ENCODE assay signal across 8 cellular contexts in genomic region chr2:197152451-197153228, GRCh38.
DNase-seq lines count a peak whose midpoint lies in the region; ATAC-seq and TF ChIP-seq lines count a peak whose summit lies in the region.

No MANE protein-coding gene starts in this region.

- DNase-seq in GM10248 (ENCODE audit: extremely low spot score) (peak; percentile 45), HS-27A (ENCODE audit: low read depth) (peak; percentile 35), natural killer cell (no peak), SHP77 treated with DMSO at 0.1 percent for 48 hours (lab: John Stamatoyannopoulos, UW) (no peak), NCI-H1417 (lab: John Stamatoyannopoulos, UW) (no peak), cortex of kidney (lab: John Stamatoyannopoulos, UW) (no peak)
- no peak for DNase-seq in activated naive CD8-positive, alpha-beta T cell treated with anti-CD3 and anti-CD28 coated beads for 36 hours

- peak overlapping the region; percentile 86 for H3K27ac Mint-ChIP-seq in activated naive CD8-positive, alpha-beta T cell treated with anti-CD3 and anti-CD28 coated beads for 36 hours
- peak overlapping the region; percentile 87 to 94 for H3K27ac Mint-ChIP-seq in natural killer cell

- H3K36me3 Mint-ChIP-seq in activated naive CD8-positive, alpha-beta T cell treated with anti-CD3 and anti-CD28 coated beads for 36 hours: peaks cover 53% of the 10 kb centered on the region
- H3K36me3 Mint-ChIP-seq in natural killer cell: no peaks in the 10 kb centered on the region

- CTCF ChIA-PET in GM10248 (lab: Yijun Ruan, JAX): interaction anchor here (0.8 to 3.3 kb wide), 15 partner anchors 9 to 231 kb away, joined by 3 to 23 read pairs (median 4); partner anchors contain the start of gene ANKRD44

- POLR2A ChIA-PET in GM10248 (lab: Yijun Ruan, JAX): interaction anchor here (0.5 to 1.0 kb wide), 2 partner anchors 142 to 424 kb away, joined by 3 read pairs; no protein-coding TSS in a partner anchor

- peaks cover 9% of the 10 kb centered on the region for H3K9me3 Mint-ChIP-seq in activated naive CD8-positive, alpha-beta T cell treated with anti-CD3 and anti-CD28 coated beads for 36 hours
- no peaks in the 10 kb centered on the region for H3K9me3 Mint-ChIP-seq in natural killer cell

- H3K4me1 Mint-ChIP-seq in activated naive CD8-positive, alpha-beta T cell treated with anti-CD3 and anti-CD28 coated beads for 36 hours: peaks cover 67% of the 10 kb centered on the region
- H3K4me1 Mint-ChIP-seq in natural killer cell: peaks cover 65 to 78% of the 10 kb centered on the region in 2 donors

- TF ChIP-seq CTCF in GM10248 (IDR thresholded peaks at IDR 0.05; ENCODE audit: control extremely low read depth, extremely low read depth, low read depth, missing control alignments) (peak; percentile 7), natural killer cell (IDR thresholded peaks at IDR 0.05) (no peak)

- peak overlapping the region; percentile 38 for H3K4me3 Mint-ChIP-seq in activated naive CD8-positive, alpha-beta T cell treated with anti-CD3 and anti-CD28 coated beads for 36 hours
- peak overlapping the region; percentile 78 for H3K4me3 Mint-ChIP-seq in natural killer cell

- H3K27me3 Mint-ChIP-seq in activated naive CD8-positive, alpha-beta T cell treated with anti-CD3 and anti-CD28 coated beads for 36 hours: no peaks in the 10 kb centered on the region
- H3K27me3 Mint-ChIP-seq in natural killer cell (ENCODE audit: low read depth in 2 of 2): no peaks in the 10 kb centered on the region

- intact Hi-C loops in natural killer cell (cut with micrococcal nuclease): no loop called here

- peak; percentile 86 for ATAC-seq in GM21423 (IDR thresholded peaks at IDR 0.05; ENCODE audit: unreplicated experiment)
- ATAC-seq in natural killer cell: peak; percentile 60 to 84 (median 69)

Comparison
In these comparisons a context has a peak if more than half of its experiments do, and no peak if none do; other contexts are left out.
1. DNase-seq: peak in GM10248 (single experiment) and HS-27A (single experiment); none in activated naive CD8-positive, alpha-beta T cell treated with anti-CD3 and anti-CD28 coated beads for 36 hours (single experiment), natural killer cell (single experiment), SHP77 treated with DMSO at 0.1 percent for 48 hours (single experiment), NCI-H1417 (0 of 3) and cortex of kidney (single experiment).